ENCODE assay signal across 8 cellular contexts in genomic region chr7:126803060-126803665, GRCh38.
DNase-seq lines count a peak whose midpoint lies in the region; ATAC-seq and TF ChIP-seq lines count a peak whose summit lies in the region.

No MANE protein-coding gene starts in this region.

- H3K4me3 ChIP-seq in AG04449 (ENCODE audit: low read depth, low read length) (no peak overlapping the region), GM12864 (ENCODE audit: low read depth, low read length) (no peak overlapping the region), Panc1 (ENCODE audit: low read depth in 2 of 2, low read length in 2 of 2) (no peak overlapping the region), breast epithelium (no peak overlapping the region), left lung (no peak overlapping the region), thyroid gland (replicated peaks in 1 of 3) (no peak overlapping the region)

- H3K27ac ChIP-seq in Panc1 (ENCODE audit: low read length): no peak overlapping the region
- no peak overlapping the region for H3K27ac ChIP-seq in breast epithelium
- no peak overlapping the region for H3K27ac ChIP-seq in left lung
- no peak overlapping the region for H3K27ac ChIP-seq in thyroid gland

- H3K9me3 ChIP-seq in Panc1 (ENCODE audit: control insufficient read depth, insufficient read depth, low read depth, low read length) (no peaks in the 10 kb centered on the region), breast epithelium (peaks cover 0 to 6% of the 10 kb centered on the region in 2 donors), left lung (no peaks in the 10 kb centered on the region), thyroid gland (no peaks in the 10 kb centered on the region)

- no TSS peak for BruUV-seq in Panc1 (replicated peaks; lab: Mats Ljungman, UMichigan)

- H3K4me1 ChIP-seq in Panc1 (ENCODE audit: control insufficient read depth, insufficient read depth, low read length): no peaks in the 10 kb centered on the region
- H3K4me1 ChIP-seq in breast epithelium: no peaks in the 10 kb centered on the region
- H3K4me1 ChIP-seq in left lung: no peaks in the 10 kb centered on the region
- H3K4me1 ChIP-seq in thyroid gland: no peaks in the 10 kb centered on the region

- CTCF ChIA-PET in AG04449 (lab: Yijun Ruan, JAX) (interaction anchor here (0.6 to 3.1 kb wide), 15 partner anchors 8 to 1585 kb away, joined by 3 to 18 read pairs (median 4); partner anchors contain the start of gene GRM8), Panc1 (lab: Charles Lee) (interaction anchor here (0.9 kb wide), 1 partner anchor 86 kb away, joined by 3 read pairs; no protein-coding TSS in a partner anchor)

- 28 to 33% methylated on average over 3 of the region's 3 CpGs for WGBS in thyroid gland, 2 donors

- DNase-seq in AG04449 (ENCODE audit: low read depth, low spot score) (peak; percentile 4), GM12864 (ENCODE audit: low read depth) (peak; percentile 71), HCEC 1CT (peak; percentile 50), Kasumi-1 (lab: John Stamatoyannopoulos, UW) (peak; percentile 62 to 77), Panc1 (ENCODE audit: low read depth, low spot score) (peak; percentile 68), breast epithelium (ENCODE audit: low spot score in 2 of 2) (peak in 1 of 2 donors; percentile 21), left lung (no peak), thyroid gland (peak; percentile 44 to 46)

- POLR2A ChIA-PET in AG04449 (lab: Yijun Ruan, JAX): no interaction called here
- POLR2A ChIA-PET in Panc1 (lab: Charles Lee): interaction anchor here (0.5 kb wide), 1 partner anchor 14 kb away, joined by 3 read pairs; no protein-coding TSS in a partner anchor

- H3K36me3 ChIP-seq in Panc1 (ENCODE audit: control insufficient read depth, insufficient read depth, low read length) (no peaks in the 10 kb centered on the region), breast epithelium (no peaks in the 10 kb centered on the region), left lung (no peaks in the 10 kb centered on the region), thyroid gland (no peaks in the 10 kb centered on the region)

- in situ Hi-C loops in Panc1 (cut with HindIII; ENCODE audit: low pct_unique_long_range_greater_than_20kb, low sequenced_read_pairs): no loop called here

- intact Hi-C loops in Panc1 (cut with micrococcal nuclease; ENCODE audit: unreplicated experiment) (loop anchor here (2.0 to 10.0 kb wide), 4 partner anchors 92 to 709 kb away; no protein-coding TSS in a partner anchor), breast epithelium (cut with DNase I; ENCODE audit: low total_unique reads) (no loop called here), left lung (cut with DNase I) (no loop called here), thyroid gland (cut with DNase I) (loop anchor here (10.0 kb wide), 1 partner anchor 452 kb away; the partner anchor contains the start of gene GRM8)

- TF ChIP-seq POLR2A in breast epithelium (IDR thresholded peaks at IDR 0.05) (no peak), thyroid gland (IDR thresholded peaks at IDR 0.05) (no peak)

- TF ChIP-seq CTCF in AG04449 (IDR thresholded peaks at IDR 0.05; ENCODE audit: insufficient read depth, low read length, missing control alignments) (peak; percentile 45), GM12864 (IDR thresholded peaks at IDR 0.05; ENCODE audit: low read depth, low read length, missing control alignments) (peak; percentile 62), Panc1 (IDR thresholded peaks at IDR 0.05) (peak; percentile 72), breast epithelium (IDR thresholded peaks at IDR 0.05) (peak in 2 of 3 donors; percentile 45 to 52), left lung (IDR thresholded peaks at IDR 0.05) (peak; percentile 56 to 62), thyroid gland (IDR thresholded peaks at IDR 0.05) (peak; percentile 14 to 71 (median 49))

- H3K27me3 ChIP-seq in Panc1 (ENCODE audit: control insufficient read depth, insufficient read depth, low read length) (no peaks in the 10 kb centered on the region), breast epithelium (no peaks in the 10 kb centered on the region), left lung (peaks cover 0 to 6% of the 10 kb centered on the region in 2 donors), thyroid gland (no peaks in the 10 kb centered on the region)

- ATAC-seq in Panc1 (peak; percentile 92), left lung (peak; percentile 92)

Comparison
In these comparisons a context has a peak if more than half of its experiments do, and no peak if none do; other contexts are left out.
1. DNase-seq: peak in AG04449 (single experiment), GM12864 (single experiment), HCEC 1CT (single experiment), Kasumi-1 (2 of 2), Panc1 (single experiment) and thyroid gland (2 of 2); none in left lung (0 of 2).
2. intact Hi-C loops: an anchor here in Panc1 (2.0 to 10.0 kb wide) and thyroid gland (10.0 kb wide); none called in breast epithelium and left lung.
3. Peak in every context shown above with its lines, with median percentiles within 50 percentile points of each other: CTCF ChIP-seq.